ENCODE assay signal across 27 cellular contexts in genomic region chr6:130936933-130937332, GRCh38.
DNase-seq lines count a peak whose midpoint lies in the region; ATAC-seq, FAIRE-seq and TF ChIP-seq lines count a peak whose summit lies in the region.
"Had no signal": no experiment of that assay in that cellular context is flagged by ENCODE, and none has a peak within 500 bp of the region (broad histone marks: within the 10 kb centered on the region; RNA-seq: fewer than 3 reads in every experiment).

No MANE protein-coding gene starts in this region.

- H3K4ac ChIP-seq in mesenchymal stem cell (ENCODE audit: low read depth in 1 of 2, low read length in 2 of 2), result no peak overlapping the region

- H2BK15ac ChIP-seq in mesenchymal stem cell (ENCODE audit: low read depth, poor library complexity, severe bottlenecking), result no peak overlapping the region

- H3K9me3 ChIP-seq in HepG2 (ENCODE audit: low read length) (no peaks in the 10 kb centered on the region), right lobe of liver (no peaks in the 10 kb centered on the region), mesenchymal stem cell (ENCODE audit: control insufficient read depth, low read length) (no peaks in the 10 kb centered on the region), neural progenitor cell (ENCODE audit: low read depth) (no peaks in the 10 kb centered on the region)
- H3K9me3 ChIP-seq: BLaER1, Caco-2 had no signal

- TF ChIP-seq CTCF in HepG2 (CRISPR knock-in tag; IDR thresholded peaks at IDR 0.05) (no peak), right lobe of liver (IDR thresholded peaks at IDR 0.05) (no peak), neural progenitor cell (IDR thresholded peaks at IDR 0.05) (no peak)

- peaks cover 14% of the 10 kb centered on the region for H3K4me1 Mint-ChIP-seq in neural progenitor cell
- peaks cover 5 to 6% of the 10 kb centered on the region in 2 donors for H3K4me1 Mint-ChIP-seq in stimulated activated naive B cell treated with anti-CD40 and anti-IgM and Interleukin-4, amounts not matched to agents 10 μg/mL and 1 μg/mL and 100 μg/mL, for 72 hours
- H3K4me1 Mint-ChIP-seq: B cell; CD4-positive, CD25-positive, alpha-beta regulatory T cell had no signal

- H3K27me3 ChIP-seq in HepG2 (ENCODE audit: control insufficient read depth in 1 of 2, insufficient read depth in 2 of 2, low read length in 2 of 2) (no peaks in the 10 kb centered on the region), right lobe of liver (no peaks in the 10 kb centered on the region), mesenchymal stem cell (ENCODE audit: control insufficient read depth in 1 of 2, insufficient read depth in 1 of 2, low read length in 2 of 2) (no peaks in the 10 kb centered on the region), neural progenitor cell (no peaks in the 10 kb centered on the region)
- H3K27me3 ChIP-seq: BLaER1 had no signal

- peaks cover 0 to under 1% of the 10 kb centered on the region in 2 experiments; a peak in 1 of 5 replicates for H3K36me3 ChIP-seq in HepG2 (replicated peaks in 1 of 2; ENCODE audit: control insufficient read depth in 1 of 2, insufficient read depth in 2 of 2, low read length in 2 of 2)
- H3K36me3 ChIP-seq in right lobe of liver, result no peaks in the 10 kb centered on the region
- H3K36me3 ChIP-seq in mesenchymal stem cell (ENCODE audit: control insufficient read depth in 1 of 2, insufficient read depth in 2 of 2, low read depth in 1 of 2, low read length in 2 of 2), result no peaks in the 10 kb centered on the region
- H3K36me3 ChIP-seq in neural progenitor cell, result no peaks in the 10 kb centered on the region

- peaks cover 81% of the 10 kb centered on the region for H3K4me1 ChIP-seq in HepG2 (ENCODE audit: insufficient read depth, low read length)
- H3K4me1 ChIP-seq in right lobe of liver, result no peaks in the 10 kb centered on the region
- peaks cover 8% of the 10 kb centered on the region for H3K4me1 ChIP-seq in mesenchymal stem cell (ENCODE audit: control insufficient read depth, insufficient read depth, low read depth, low read length)
- peaks cover 7% of the 10 kb centered on the region for H3K4me1 ChIP-seq in neural progenitor cell
- H3K4me1 ChIP-seq: BLaER1 had no signal

- H3K27ac ChIP-seq in HepG2 (ENCODE audit: extremely low read length, insufficient read depth, low read length) (peak overlapping the region; percentile 75), right lobe of liver (no peak overlapping the region), mesenchymal stem cell (ENCODE audit: low read length, poor library complexity, severe bottlenecking) (no peak overlapping the region), neural progenitor cell (no peak overlapping the region)
- H3K27ac ChIP-seq: 22Rv1, BLaER1, C4-2B, GM23248 had no signal

- peak overlapping the region; percentile 19 for H2BK120ac ChIP-seq in mesenchymal stem cell (ENCODE audit: low read depth, low read length)

- peak; percentile 46 for DNase-seq in HepG2 (ENCODE audit: low spot score)
- DNase-seq in right lobe of liver, result no peak
- no peak for DNase-seq in mesenchymal stem cell
- no peak for DNase-seq in neural progenitor cell (ENCODE audit: low spot score)
- DNase-seq in NCI-H1417 (lab: John Stamatoyannopoulos, UW), result no peak
- no peak for DNase-seq in stimulated activated naive B cell treated with anti-CD40 and anti-IgM and Interleukin-4, amounts not matched to agents 10 μg/mL and 1 μg/mL and 100 μg/mL, for 72 hours
- no peak for DNase-seq in RPMI8226
- DNase-seq: Caco-2; CD4-positive, CD25-positive, alpha-beta regulatory T cell; CD8-positive, alpha-beta T cell; DMS 273 treated with DMSO at 0.1 percent for 48 hours; DMS79; EL; GDM1; GM23248; H7; HCEC 1CT had no signal

- no peak for FAIRE-seq in HepG2 (lab: Jason Lieb, UNC)
- FAIRE-seq: A204.1, D721Med, GM12878, GM19239, H1 had no signal

- H3K23ac ChIP-seq in mesenchymal stem cell (ENCODE audit: low read length in 2 of 2), result no peak overlapping the region

- no peak for TF ChIP-seq RAD21 in HepG2 (CRISPR knock-in tag; IDR thresholded peaks at IDR 0.05)

- in situ Hi-C loops in HepG2 (cut with HindIII; ENCODE audit: extremely low pct_ligation_motif_present, low pct_unique_long_range_greater_than_20kb), result no loop called here

- H2BK5ac ChIP-seq in mesenchymal stem cell (ENCODE audit: low read depth, low read length, poor library complexity, severe bottlenecking), result no peak overlapping the region

- CTCF ChIA-PET in HepG2 (lab: Yijun Ruan, JAX; ENCODE audit: low intra/inter-chr PET ratio, low total read pairs), result no interaction called here

- intact Hi-C loops in HepG2 (cut with micrococcal nuclease; ENCODE audit: unreplicated experiment) (no loop called here), right lobe of liver (cut with DNase I) (no loop called here)

- H3K9ac ChIP-seq in HepG2 (ENCODE audit: insufficient read depth, low read depth, low read length) (no peak overlapping the region; the same call in 1 of the 2 replicates), mesenchymal stem cell (ENCODE audit: low read length) (no peak overlapping the region), neural progenitor cell (no peak overlapping the region)
- H3K9ac ChIP-seq: BLaER1, GM23248 had no signal

- no peaks in the 10 kb centered on the region for H3F3A ChIP-seq in neural progenitor cell (ENCODE audit: low read depth)

- H4K8ac ChIP-seq in mesenchymal stem cell (ENCODE audit: low read length), result no peak overlapping the region

- H2BK12ac ChIP-seq in mesenchymal stem cell (ENCODE audit: low read length in 2 of 2), result no peak overlapping the region

- no peak overlapping the region for H4K91ac ChIP-seq in mesenchymal stem cell (ENCODE audit: low read length)

- H3K4me2 ChIP-seq in HepG2 (ENCODE audit: low read depth, low read length), result no peak overlapping the region
- H3K4me2 ChIP-seq in mesenchymal stem cell (ENCODE audit: low read length, poor library complexity, severe bottlenecking), result no peak overlapping the region
- peak overlapping the region; percentile 43 for H3K4me2 ChIP-seq in neural progenitor cell
- H3K4me2 ChIP-seq: BLaER1 had no signal

- H2AFZ ChIP-seq in HepG2 (ENCODE audit: low read length) (no peak overlapping the region), mesenchymal stem cell (ENCODE audit: low read depth, low read length) (no peak overlapping the region), neural progenitor cell (replicated peaks) (no peak overlapping the region)
- H2AFZ ChIP-seq: GM23248 had no signal

- H2AK5ac ChIP-seq in mesenchymal stem cell (ENCODE audit: low read length, severe bottlenecking), result no peak overlapping the region

- H3K79me1 ChIP-seq in mesenchymal stem cell (replicated peaks; ENCODE audit: low read length, poor library complexity, severe bottlenecking), result peaks cover 14% of the 10 kb centered on the region

- no peak overlapping the region for H3K4me3 ChIP-seq in HepG2 (replicated peaks in 1 of 3; ENCODE audit: insufficient read depth in 1 of 3, low read depth in 2 of 3, low read length in 3 of 3)
- H3K4me3 ChIP-seq in right lobe of liver, result no peak overlapping the region
- H3K4me3 ChIP-seq in mesenchymal stem cell (ENCODE audit: insufficient read depth in 1 of 2, low read depth in 1 of 2, low read length in 2 of 2), result no peak overlapping the region
- no peak overlapping the region for H3K4me3 ChIP-seq in neural progenitor cell
- H3K4me3 ChIP-seq: BLaER1, GM12878, GM23248 had no signal

- peaks cover 2% of the 10 kb centered on the region for H3K36me3 Mint-ChIP-seq in neural progenitor cell
- H3K36me3 Mint-ChIP-seq in stimulated activated naive B cell treated with anti-CD40 and anti-IgM and Interleukin-4, amounts not matched to agents 10 μg/mL and 1 μg/mL and 100 μg/mL, for 72 hours, result peaks cover 20 to 24% of the 10 kb centered on the region in 2 donors
- H3K36me3 Mint-ChIP-seq: CD4-positive, CD25-positive, alpha-beta regulatory T cell; CD8-positive, alpha-beta T cell had no signal

- H3K79me2 ChIP-seq in HepG2 (ENCODE audit: insufficient read depth, low read length) (peaks cover 32% of the 10 kb centered on the region), neural progenitor cell (ENCODE audit: low read depth) (no peaks in the 10 kb centered on the region)

- WGBS in HepG2 (ENCODE audit: low lambda C conversion rate), result 92% methylated on average over 5 of the region's 5 CpGs
- WGBS in right lobe of liver (ENCODE audit: insufficient coverage, low coverage, low lambda C conversion rate, missing lambda C conversion rate), result 78% methylated on average over 5 of the region's 5 CpGs
- WGBS in mesenchymal stem cell, result 99% methylated on average over 5 of the region's 5 CpGs

- TF ChIP-seq POLR2A in HepG2 (IDR thresholded peaks at IDR 0.05; ENCODE audit: insufficient read depth in 1 of 2, low read depth in 2 of 2, low read length in 2 of 2), result no peak
- TF ChIP-seq POLR2A in right lobe of liver (IDR thresholded peaks at IDR 0.05), result no peak

- BruUV-seq in HepG2 (replicated peaks; lab: Mats Ljungman, UMichigan), result no TSS peak

- H3K4me3 Mint-ChIP-seq in neural progenitor cell, result no peak overlapping the region
- no peak overlapping the region for H3K4me3 Mint-ChIP-seq in stimulated activated naive B cell treated with anti-CD40 and anti-IgM and Interleukin-4, amounts not matched to agents 10 μg/mL and 1 μg/mL and 100 μg/mL, for 72 hours
- H3K4me3 Mint-ChIP-seq: B cell; CD4-positive, CD25-positive, alpha-beta regulatory T cell; CD8-positive, alpha-beta T cell had no signal

- ATAC-seq in HepG2, result no peak
- ATAC-seq in right lobe of liver, result no peak
- no peak for ATAC-seq in HG02870 (IDR thresholded peaks at IDR 0.05; ENCODE audit: unreplicated experiment)
- no peak for ATAC-seq in stimulated activated naive B cell treated with anti-CD40 and anti-IgM and Interleukin-4, amounts not matched to agents 10 μg/mL and 1 μg/mL and 100 μg/mL, for 72 hours (replicated peaks)
- ATAC-seq: CD8-positive, alpha-beta T cell; GM12878 had no signal

- POLR2A ChIA-PET in HepG2 (lab: Yijun Ruan, JAX), result no interaction called here

- H3K18ac ChIP-seq in mesenchymal stem cell (ENCODE audit: low read depth in 1 of 2, low read length in 2 of 2), result no peak overlapping the region

- H3K14ac ChIP-seq in mesenchymal stem cell (ENCODE audit: low read length in 2 of 2), result no peak overlapping the region

- H3K27me3 Mint-ChIP-seq in neural progenitor cell (ENCODE audit: insufficient read depth, low read depth), result peaks cover 2% of the 10 kb centered on the region
- no peaks in the 10 kb centered on the region for H3K27me3 Mint-ChIP-seq in stimulated activated naive B cell treated with anti-CD40 and anti-IgM and Interleukin-4, amounts not matched to agents 10 μg/mL and 1 μg/mL and 100 μg/mL, for 72 hours
- H3K27me3 Mint-ChIP-seq: B cell had no signal

- no peak overlapping the region for H3K27ac Mint-ChIP-seq in neural progenitor cell
- no peak overlapping the region for H3K27ac Mint-ChIP-seq in stimulated activated naive B cell treated with anti-CD40 and anti-IgM and Interleukin-4, amounts not matched to agents 10 μg/mL and 1 μg/mL and 100 μg/mL, for 72 hours
- H3K27ac Mint-ChIP-seq: B cell; CD4-positive, CD25-positive, alpha-beta regulatory T cell; CD8-positive, alpha-beta T cell had no signal

- no peaks in the 10 kb centered on the region for H3K9me3 Mint-ChIP-seq in neural progenitor cell
- H3K9me3 Mint-ChIP-seq in stimulated activated naive B cell treated with anti-CD40 and anti-IgM and Interleukin-4, amounts not matched to agents 10 μg/mL and 1 μg/mL and 100 μg/mL, for 72 hours, result peaks cover 4 to 5% of the 10 kb centered on the region in 2 donors
- H3K9me3 Mint-ChIP-seq: CD8-positive, alpha-beta T cell had no signal

- H4K20me1 ChIP-seq in HepG2 (ENCODE audit: insufficient read depth, low read length), result no peaks in the 10 kb centered on the region
- no peaks in the 10 kb centered on the region for H4K20me1 ChIP-seq in neural progenitor cell (ENCODE audit: low read depth)
- H4K20me1 ChIP-seq: BLaER1 had no signal

- peak in 1 of 2 experiments; percentile 47; a peak in 1 of 4 replicates for TF ChIP-seq EP300 in HepG2 (IDR thresholded peaks at IDR 0.05; ENCODE audit: low read depth in 2 of 2, low read length in 2 of 2)
- no peak for TF ChIP-seq EP300 in HepG2 (CRISPR knock-in tag; IDR thresholded peaks at IDR 0.05; ENCODE audit: borderline replicate concordance)
